Comparison of ENCODE assay signal across 1 cellular context in genomic region chr15:65638681-65639089, GRCh38.
TF ChIP-seq lines count a peak whose summit lies in the region.

No MANE protein-coding gene starts in this region.

TF ChIP-seq in GM12878, 131 proteins besides CTCF, POLR2A, EP300 and RAD21 (continued from another document and continues in another):
- TF ChIP-seq NBN (IDR thresholded peaks at IDR 0.05), result 0 out of 2 replicates have a peak, but pooled peaks have one; percentile 51
- TF ChIP-seq TCF3 (IDR thresholded peaks at IDR 0.05; ENCODE audit: borderline replicate concordance, insufficient read depth, low read depth, low read length), result no peak
- no peak for TF ChIP-seq BMI1 (IDR thresholded peaks at IDR 0.05; ENCODE audit: borderline replicate concordance)
- no peak for TF ChIP-seq STAT3 (IDR thresholded peaks at IDR 0.05; ENCODE audit: low read depth, low read length)
- 0 out of 2 replicates have a peak, but pooled peaks have one; percentile 13 for TF ChIP-seq POLR2AphosphoS5 (IDR thresholded peaks at IDR 0.05; ENCODE audit: low read length)
- no peak for TF ChIP-seq EED (IDR thresholded peaks at IDR 0.05; ENCODE audit: low read depth)
- 0 out of 2 replicates have a peak, but pooled peaks have one; percentile 12 for TF ChIP-seq YY1 (IDR thresholded peaks at IDR 0.05; ENCODE audit: low read depth, low read length)
- TF ChIP-seq JUNB (IDR thresholded peaks at IDR 0.05), result no peak
- no peak for TF ChIP-seq RAD51 (IDR thresholded peaks at IDR 0.05)
- 0 out of 2 replicates have a peak, but pooled peaks have one; percentile 29 for TF ChIP-seq RELB (IDR thresholded peaks at IDR 0.05; ENCODE audit: low read depth)
- peak; percentile 90 for TF ChIP-seq CBFB (IDR thresholded peaks at IDR 0.05; ENCODE audit: low read depth)
- no peak for TF ChIP-seq SRF (IDR thresholded peaks at IDR 0.05; ENCODE audit: low read depth in 2 of 2, low read length in 2 of 2)
- no peak for TF ChIP-seq NR2C1 (IDR thresholded peaks at IDR 0.05)
- no peak for TF ChIP-seq KDM1A (IDR thresholded peaks at IDR 0.05; ENCODE audit: borderline replicate concordance)
- no peak for TF ChIP-seq PAX5 (IDR thresholded peaks at IDR 0.05; ENCODE audit: borderline replicate concordance, low read depth, low read length)
- TF ChIP-seq USF2 (IDR thresholded peaks at IDR 0.05; ENCODE audit: borderline replicate concordance, low read depth, low read length), result no peak
- no peak for TF ChIP-seq ZZZ3 (IDR thresholded peaks at IDR 0.05; ENCODE audit: control insufficient read depth, insufficient read length, low read depth)
- peak; percentile 75 for TF ChIP-seq SMC3 (IDR thresholded peaks at IDR 0.05; ENCODE audit: borderline replicate concordance, low read length)
- TF ChIP-seq BHLHE40 (IDR thresholded peaks at IDR 0.05; ENCODE audit: borderline replicate concordance in 1 of 2, low read depth in 2 of 2, low read length in 1 of 2), result no peak
- TF ChIP-seq PKNOX1 (IDR thresholded peaks at IDR 0.05), result peak; percentile 58; the same call in 1 of the 2 replicates
- no peak for TF ChIP-seq ZNF274 (IDR thresholded peaks at IDR 0.05; ENCODE audit: insufficient read depth, insufficient read length)
- no peak for TF ChIP-seq BCL3 (IDR thresholded peaks at IDR 0.05; ENCODE audit: borderline replicate concordance, insufficient read depth, low read depth, low read length, poor library complexity, severe bottlenecking)
- no peak for TF ChIP-seq SREBF2 (IDR thresholded peaks at IDR 0.05; ENCODE audit: low read length)
- TF ChIP-seq NFXL1 (IDR thresholded peaks at IDR 0.05; ENCODE audit: borderline replicate concordance), result peak; percentile 99
- TF ChIP-seq POU2F2 (IDR thresholded peaks at IDR 0.05; ENCODE audit: borderline replicate concordance, low read depth, low read length), result peak; percentile 50; the same call in 1 of the 3 replicates
- no peak for TF ChIP-seq RBBP5 (conservative IDR thresholded peaks at IDR 0.05)
- TF ChIP-seq SKIL (IDR thresholded peaks at IDR 0.05; ENCODE audit: low read depth, poor library complexity, severe bottlenecking), result peak; percentile 38
- peak; percentile 39; the same call in 1 of the 2 replicates for TF ChIP-seq FOXM1 (IDR thresholded peaks at IDR 0.05; ENCODE audit: low read depth, low read length)
- no peak for TF ChIP-seq MTA3 (IDR thresholded peaks at IDR 0.05; ENCODE audit: borderline replicate concordance, low read length)
- TF ChIP-seq USF1 (IDR thresholded peaks at IDR 0.05; ENCODE audit: borderline replicate concordance, extremely low read length, insufficient read depth, low read depth, low read length), result no peak
- no peak for TF ChIP-seq SMAD1 (IDR thresholded peaks at IDR 0.05; ENCODE audit: low read depth, partially characterized antibody)
- TF ChIP-seq MEF2B (IDR thresholded peaks at IDR 0.05; ENCODE audit: partially characterized antibody, poor library complexity, severe bottlenecking), result no peak
- TF ChIP-seq ZNF384 (IDR thresholded peaks at IDR 0.05; ENCODE audit: borderline replicate concordance, low read depth, low read length), result no peak
- no peak for TF ChIP-seq PRDM15 (CRISPR knock-in tag; IDR thresholded peaks at IDR 0.05)
- TF ChIP-seq ZSCAN29 (IDR thresholded peaks at IDR 0.05), result no peak
- no peak for TF ChIP-seq ZNF592 (IDR thresholded peaks at IDR 0.05)
- TF ChIP-seq MYC (IDR thresholded peaks at IDR 0.05; ENCODE audit: insufficient read depth, insufficient read length, insufficient replicate concordance, low read length, severe bottlenecking), result no peak
- no peak for TF ChIP-seq ELK1 (IDR thresholded peaks at IDR 0.05; ENCODE audit: low read depth, low read length)
- peak; percentile 97 for TF ChIP-seq RUNX3 (IDR thresholded peaks at IDR 0.05; ENCODE audit: low read length)
- no peak for TF ChIP-seq MYB (IDR thresholded peaks at IDR 0.05; ENCODE audit: borderline replicate concordance, low read depth, low read length)
- TF ChIP-seq ZNF24 (IDR thresholded peaks at IDR 0.05), result no peak
- TF ChIP-seq HDGF (IDR thresholded peaks at IDR 0.05), result peak; percentile 27; the same call in 1 of the 2 replicates
- no peak for TF ChIP-seq CBX5 (IDR thresholded peaks at IDR 0.05; ENCODE audit: low read depth)
- TF ChIP-seq PAX8 (IDR thresholded peaks at IDR 0.05), result no peak
- TF ChIP-seq HSF1 (IDR thresholded peaks at IDR 0.05; ENCODE audit: low read depth, low read length), result no peak
